16 cellular contexts compared by ENCODE assay signal in the genomic region with DNA sequence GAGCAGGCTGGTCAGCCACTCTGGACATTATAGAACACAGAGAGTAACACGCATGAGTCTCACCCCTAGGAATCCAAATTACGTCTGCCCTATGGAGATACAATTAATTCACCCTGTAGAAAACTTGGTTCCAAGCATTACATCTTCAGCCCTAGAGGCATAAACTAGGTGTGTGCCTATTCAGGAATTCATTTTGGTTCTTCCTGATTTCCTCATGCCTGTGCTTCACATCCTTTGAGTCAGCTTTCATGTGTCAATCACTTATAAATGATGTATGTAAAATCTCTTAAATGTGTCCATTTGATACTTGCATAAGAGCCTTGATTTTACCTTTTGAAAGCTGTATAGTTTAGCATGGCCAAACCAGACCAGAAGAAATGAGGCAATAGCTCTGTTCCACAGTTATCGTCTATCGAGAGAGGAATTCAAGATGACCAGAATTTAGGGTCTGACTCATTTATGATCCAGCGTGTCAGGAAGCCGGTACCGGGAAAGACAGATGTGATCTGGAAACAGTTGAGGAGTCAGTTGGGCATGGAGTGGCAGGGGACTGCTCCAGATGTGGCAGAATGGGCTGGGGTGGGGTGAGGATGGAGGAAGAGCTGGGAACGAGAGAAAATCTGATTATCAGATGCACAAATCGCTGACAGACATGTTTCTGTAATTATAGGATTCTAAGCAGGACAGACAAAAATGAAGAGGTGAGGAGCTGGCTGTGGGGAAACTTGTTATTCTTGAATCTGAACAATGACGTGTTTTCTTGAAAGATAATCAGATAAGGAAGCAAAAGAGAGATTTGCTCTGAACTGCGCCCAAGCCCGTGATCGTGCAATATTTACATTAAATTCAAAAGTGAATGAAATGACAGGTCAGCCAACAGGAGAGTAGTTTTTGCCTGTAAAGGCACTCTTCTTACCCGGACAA.
DNase-seq lines count a peak whose midpoint lies in the region; ATAC-seq, FAIRE-seq and TF ChIP-seq lines count a peak whose summit lies in the region.
"Had no signal": no experiment of that assay in that cellular context is flagged by ENCODE, and none has a peak within 500 bp of the region (broad histone marks: within the 10 kb centered on the region; RNA-seq: fewer than 3 reads in every experiment).

No MANE protein-coding gene starts in this region.

- H4K8ac ChIP-seq in mesenchymal stem cell (ENCODE audit: low read length), result no peak overlapping the region

- H3K27me3 ChIP-seq in astrocyte (ENCODE audit: insufficient read depth, low read length) (peaks cover 10% of the 10 kb centered on the region), mesenchymal stem cell (ENCODE audit: control insufficient read depth in 1 of 2, insufficient read depth in 1 of 2, low read length in 2 of 2) (peaks cover 14 to 33% of the 10 kb centered on the region in 2 experiments)

- DNase-seq in AG10803 (ENCODE audit: low read depth), result peak; percentile 62
- peak; percentile 24 for DNase-seq in HFF-Myc (ENCODE audit: extremely low read depth, low read depth)
- DNase-seq in astrocyte (ENCODE audit: low read depth), result peak; percentile 13
- peak; percentile 44 for DNase-seq in mesenchymal stem cell
- no peak for DNase-seq in DMS 273 (lab: John Stamatoyannopoulos, UW; ENCODE audit: unreplicated experiment)
- DNase-seq in NCI-H146 treated with DMSO at 0.1 percent for 48 hours (lab: John Stamatoyannopoulos, UW; ENCODE audit: unreplicated experiment), result no peak
- no peak for DNase-seq in stimulated activated naive CD8-positive, alpha-beta T cell treated with anti-CD3 and anti-CD28 coated beads, Interleukin-15, Interleukin-2, amounts not matched to agents 100 U/mL and 50 U/mL, for 24 hours
- DNase-seq: activated naive CD4-positive, alpha-beta T cell; AML-193; DMS53; immature natural killer cell; midbrain; MM.1S; NCI-H2107; NK-92 treated with Interleukin-12 subunit alpha and Interleukin-12 subunit beta, amount 100 ng/mL, for 24 hours had no signal

- peak overlapping the region; percentile 14 for H2AFZ ChIP-seq in astrocyte (ENCODE audit: low read depth, low read length)
- no peak overlapping the region for H2AFZ ChIP-seq in mesenchymal stem cell (ENCODE audit: low read depth, low read length)

- H2BK120ac ChIP-seq in mesenchymal stem cell (ENCODE audit: low read depth, low read length), result no peak overlapping the region

- H3K36me3 ChIP-seq in astrocyte (ENCODE audit: insufficient read depth, low read length) (no peaks in the 10 kb centered on the region), mesenchymal stem cell (ENCODE audit: control insufficient read depth in 1 of 2, insufficient read depth in 2 of 2, low read depth in 1 of 2, low read length in 2 of 2) (no peaks in the 10 kb centered on the region)

- H3K4me2 ChIP-seq in astrocyte (ENCODE audit: low read length) (no peak overlapping the region), mesenchymal stem cell (ENCODE audit: low read length, poor library complexity, severe bottlenecking) (no peak overlapping the region)

- no peak overlapping the region for H3K14ac ChIP-seq in mesenchymal stem cell (ENCODE audit: low read length in 2 of 2)

- no peak overlapping the region for H3K27ac ChIP-seq in astrocyte (ENCODE audit: low read depth, low read length)
- no peak overlapping the region for H3K27ac ChIP-seq in mesenchymal stem cell (ENCODE audit: low read length, poor library complexity, severe bottlenecking)

- H3K4me1 ChIP-seq in astrocyte (ENCODE audit: insufficient read depth, low read length) (no peaks in the 10 kb centered on the region), mesenchymal stem cell (ENCODE audit: control insufficient read depth, insufficient read depth, low read depth, low read length) (peaks cover 11% of the 10 kb centered on the region)

- no peak overlapping the region for H3K4me3 ChIP-seq in AG10803 (ENCODE audit: low read length)
- no peak overlapping the region for H3K4me3 ChIP-seq in HFF-Myc (replicated peaks; ENCODE audit: low read depth, low read length)
- H3K4me3 ChIP-seq in astrocyte (ENCODE audit: insufficient read depth, low read depth, low read length), result no peak overlapping the region
- H3K4me3 ChIP-seq in mesenchymal stem cell (ENCODE audit: insufficient read depth in 1 of 2, low read depth in 1 of 2, low read length in 2 of 2), result no peak overlapping the region

- TF ChIP-seq CTCF in AG10803 (conservative IDR thresholded peaks at IDR 0.05; ENCODE audit: low read length), result no peak
- no peak for TF ChIP-seq CTCF in HFF-Myc (IDR thresholded peaks at IDR 0.05; ENCODE audit: low read depth, low read length, missing control alignments)
- no peak for TF ChIP-seq CTCF in astrocyte (IDR thresholded peaks at IDR 0.05; ENCODE audit: insufficient read depth, low read depth, low read length)

- 55% methylated on average over 14 of the region's 14 CpGs for WGBS in mesenchymal stem cell

- H2AK5ac ChIP-seq in mesenchymal stem cell (ENCODE audit: low read length, severe bottlenecking), result no peak overlapping the region

- no peak overlapping the region for H3K27ac Mint-ChIP-seq in astrocyte (ENCODE audit: unreplicated experiment)
- H3K27ac Mint-ChIP-seq: immature natural killer cell had no signal

- no peak overlapping the region for H3K23ac ChIP-seq in mesenchymal stem cell (ENCODE audit: low read length in 2 of 2)

- H3K79me1 ChIP-seq in mesenchymal stem cell (replicated peaks; ENCODE audit: low read length, poor library complexity, severe bottlenecking), result no peaks in the 10 kb centered on the region

- H3K18ac ChIP-seq in mesenchymal stem cell (ENCODE audit: low read depth in 1 of 2, low read length in 2 of 2), result no peak overlapping the region

- H3K4me3 Mint-ChIP-seq in astrocyte (ENCODE audit: unreplicated experiment), result no peak overlapping the region
- H3K4me3 Mint-ChIP-seq: immature natural killer cell had no signal

- H4K91ac ChIP-seq in mesenchymal stem cell (ENCODE audit: low read length), result no peak overlapping the region

- H3K9me3 ChIP-seq in astrocyte (ENCODE audit: insufficient read depth, low read depth, low read length), result no peaks in the 10 kb centered on the region
- H3K9me3 ChIP-seq in mesenchymal stem cell (ENCODE audit: control insufficient read depth, low read length), result no peaks in the 10 kb centered on the region

- ATAC-seq in stimulated activated naive CD8-positive, alpha-beta T cell treated with anti-CD3 and anti-CD28 coated beads, Interleukin-15, Interleukin-2, amounts not matched to agents 100 U/mL and 50 U/mL, for 24 hours, result no peak
- no peak for ATAC-seq in HG03039 (IDR thresholded peaks at IDR 0.05; ENCODE audit: unreplicated experiment)

- H3K9ac ChIP-seq in astrocyte (ENCODE audit: low read length) (no peak overlapping the region), mesenchymal stem cell (ENCODE audit: low read length) (no peak overlapping the region)

- no peaks in the 10 kb centered on the region for H4K20me1 ChIP-seq in astrocyte (ENCODE audit: insufficient read depth, low read length)

- H3K4me1 Mint-ChIP-seq in astrocyte (ENCODE audit: low read depth, unreplicated experiment), result peaks cover 5% of the 10 kb centered on the region

- H3K27me3 Mint-ChIP-seq in astrocyte (ENCODE audit: low read depth, unreplicated experiment), result peaks cover 30% of the 10 kb centered on the region

- no peak overlapping the region for H3K4ac ChIP-seq in mesenchymal stem cell (ENCODE audit: low read depth in 1 of 2, low read length in 2 of 2)

- no peak for FAIRE-seq in astrocyte (lab: Jason Lieb, UNC)

- H2BK15ac ChIP-seq in mesenchymal stem cell (ENCODE audit: low read depth, poor library complexity, severe bottlenecking), result no peak overlapping the region

- H3K9me3 Mint-ChIP-seq in astrocyte (ENCODE audit: unreplicated experiment), result no peaks in the 10 kb centered on the region
- H3K9me3 Mint-ChIP-seq: immature natural killer cell had no signal

- H3K79me2 ChIP-seq in astrocyte (ENCODE audit: insufficient read depth, low read length), result no peaks in the 10 kb centered on the region

- H2BK12ac ChIP-seq in mesenchymal stem cell (ENCODE audit: low read length in 2 of 2), result no peak overlapping the region

- no peak overlapping the region for H2BK5ac ChIP-seq in mesenchymal stem cell (ENCODE audit: low read depth, low read length, poor library complexity, severe bottlenecking)

- H3K36me3 Mint-ChIP-seq in astrocyte (ENCODE audit: low read depth, unreplicated experiment), result no peaks in the 10 kb centered on the region

Comparison
In these comparisons a context has a peak if more than half of its experiments do, and no peak if none do; other contexts are left out.
1. DNase-seq: peak in AG10803 (single experiment), HFF-Myc (single experiment), astrocyte (single experiment) and mesenchymal stem cell (single experiment); none in DMS 273 (single experiment), NCI-H146 treated with DMSO at 0.1 percent for 48 hours (single experiment) and stimulated activated naive CD8-positive, alpha-beta T cell treated with anti-CD3 and anti-CD28 coated beads, Interleukin-15, Interleukin-2, amounts not matched to agents 100 U/mL and 50 U/mL, for 24 hours (single experiment).